Comparison of ENCODE assay signal across 25 cellular contexts in genomic region chr16:23293016-23293415, GRCh38.
DNase-seq lines count a peak whose midpoint lies in the region; ATAC-seq and TF ChIP-seq lines count a peak whose summit lies in the region.
"Had no signal": no experiment of that assay in that cellular context is flagged by ENCODE, and none has a peak within 500 bp of the region (broad histone marks: within the 10 kb centered on the region; RNA-seq: fewer than 3 reads in every experiment).

No MANE protein-coding gene starts in this region.

- DNase-seq in KG1 (lab: John Stamatoyannopoulos, UW) = no peak
- DNase-seq in stimulated activated CD4-positive, alpha-beta T cell treated with anti-CD3 and anti-CD28 coated beads, Interleukin-2, amount 100 ng/mL, for 48 hours = no peak
- DNase-seq in activated CD8-positive, alpha-beta memory T cell treated with anti-CD3 and anti-CD28 coated beads, Interleukin-2, amount 50 U/mL, for 4 hours = no peak
- DNase-seq: activated T-cell treated with anti-CD3 and anti-CD28 coated beads, Interleukin-2, amount 50 U/mL, for 72 hours; central memory CD4-positive, alpha-beta T cell; gastrocnemius medialis; hippocampal formation; Karpas-422; mesenchymal stem cell; NCI-H1436 treated with DMSO at 0.1 percent for 48 hours; NCI-H2171; NCI-H524; SJCRH30; stimulated activated CD4-positive, alpha-beta T cell treated with anti-CD3 and anti-CD28 coated beads, Interleukin-15, amount 100 ng/mL, for 24 hours; T-cell had no signal

- H4K20me1 ChIP-seq in OCI-LY3 (ENCODE audit: insufficient read depth, low read length) = no peaks in the 10 kb centered on the region

- H3K4me2 ChIP-seq in OCI-LY3 (ENCODE audit: low read length) = peak overlapping the region; percentile 84

- no peaks in the 10 kb centered on the region for H3K27me3 ChIP-seq in OCI-LY3 (ENCODE audit: low read depth, low read length)
- H3K27me3 ChIP-seq: gastrocnemius medialis, SJCRH30, tibial nerve had no signal

- H3K9me3 ChIP-seq in OCI-LY3 (ENCODE audit: insufficient read depth, low read length) = no peaks in the 10 kb centered on the region
- H3K9me3 ChIP-seq: gastrocnemius medialis, HAP-1, prostate gland, SJCRH30, tibial nerve had no signal

- ATAC-seq in GM18511 (IDR thresholded peaks at IDR 0.05; ENCODE audit: unreplicated experiment) (peak; percentile 59), GM19351 (IDR thresholded peaks at IDR 0.05; ENCODE audit: unreplicated experiment) (peak; percentile 69), HG02884 (IDR thresholded peaks at IDR 0.05; ENCODE audit: unreplicated experiment) (peak; percentile 66), GM19452 (IDR thresholded peaks at IDR 0.05; ENCODE audit: unreplicated experiment) (no peak)
- ATAC-seq: gastrocnemius medialis, left lobe of liver, T-cell had no signal

- peaks cover 26% of the 10 kb centered on the region for H3K4me1 ChIP-seq in OCI-LY3 (ENCODE audit: low read length)
- H3K4me1 ChIP-seq: gastrocnemius medialis, HAP-1, prostate gland, SJCRH30, tibial nerve had no signal

- H3K9ac ChIP-seq in OCI-LY3 (ENCODE audit: low read length) = no peak overlapping the region

- no peak for TF ChIP-seq CTCF in OCI-LY3 (IDR thresholded peaks at IDR 0.05; ENCODE audit: low read depth, low read length)

- no peak overlapping the region for H2AFZ ChIP-seq in OCI-LY3 (ENCODE audit: low read depth, low read length)

- H3K4me3 ChIP-seq in OCI-LY3 (ENCODE audit: low read length) = peak overlapping the region; percentile 67
- H3K4me3 ChIP-seq: gastrocnemius medialis, HAP-1, prostate gland, SJCRH30, tibial nerve had no signal

- H3K27ac ChIP-seq in OCI-LY3 (ENCODE audit: low read length) = no peak overlapping the region
- H3K27ac ChIP-seq: C4-2B, gastrocnemius medialis, prostate gland, SJCRH30, tibial nerve had no signal

- H3K79me2 ChIP-seq in OCI-LY3 (ENCODE audit: low read length) = no peaks in the 10 kb centered on the region

- no peaks in the 10 kb centered on the region for H3K36me3 ChIP-seq in OCI-LY3 (replicated peaks; ENCODE audit: low read depth, low read length)
- H3K36me3 ChIP-seq: gastrocnemius medialis, HAP-1, prostate gland, SJCRH30, tibial nerve had no signal
